In genomic region chr6:25311251-25311910, GRCh38 we compare ENCODE assay signal across 11 cellular contexts. TPM values are rescaled to one million over a fixed set of nuclear protein-coding genes. Genes with fewer than 3 reads are reported as not detected.
DNase-seq lines count a peak whose midpoint lies in the region; ATAC-seq and TF ChIP-seq lines count a peak whose summit lies in the region.
"Had no signal": no experiment of that assay in that cellular context is flagged by ENCODE, and none has a peak within 500 bp of the region (broad histone marks: within the 10 kb centered on the region; RNA-seq: fewer than 3 reads in every experiment).

No MANE protein-coding gene starts in this region.

- WGBS in heart right ventricle, 2 donors, result 92 to 94% methylated on average over 2 of the region's 2 CpGs
- 97% methylated on average over 2 of the region's 2 CpGs for WGBS in aorta, 2 donors

- H3K27ac ChIP-seq in heart right ventricle (peak overlapping the region in 6 of 10 donors; percentile 22 to 56 (median 40)), right atrium auricular region (peak overlapping the region in 1 of 2 donors; percentile 71), aorta (ENCODE audit: low read depth in 1 of 2, low read length in 2 of 2) (peak overlapping the region; percentile 43 to 71)

- H3K36me3 ChIP-seq in heart right ventricle, result no peaks in the 10 kb centered on the region
- no peaks in the 10 kb centered on the region for H3K36me3 ChIP-seq in right atrium auricular region
- no peaks in the 10 kb centered on the region for H3K36me3 ChIP-seq in adipocyte (ENCODE audit: control insufficient read depth, insufficient read depth, low read length, severe bottlenecking)
- H3K36me3 ChIP-seq in aorta (ENCODE audit: control insufficient read depth in 1 of 2, insufficient read depth in 2 of 2, low read length in 1 of 2), result no peaks in the 10 kb centered on the region
- no peaks in the 10 kb centered on the region for H3K36me3 ChIP-seq in HAP-1 (replicated peaks)

- intact Hi-C loops in heart right ventricle (cut with DNase I) (no loop called here), aorta (cut with DNase I) (loop anchor here in 1 of 2 donors (5.0 kb wide), 1 partner anchor 46 kb away; no protein-coding TSS in a partner anchor)

- no peak for DNase-seq in heart right ventricle
- no peak for DNase-seq in right atrium auricular region (ENCODE audit: low spot score)
- DNase-seq in adipocyte (ENCODE audit: low read depth), result peak; percentile 50
- DNase-seq in iris pigment epithelial cell (ENCODE audit: low read depth), result peak; percentile 26
- DNase-seq in aorta, result no peak
- no peak for DNase-seq in HEK293T (ENCODE audit: extremely low spot score)
- no peak for DNase-seq in HAP-1 (ENCODE audit: low spot score in 2 of 2)
- DNase-seq: activated gamma-delta T cell; H7; naive thymus-derived CD4-positive, alpha-beta T cell had no signal

- CTCF ChIA-PET in HEK293T (lab: Yijun Ruan, JAX), result interaction anchor here (0.9 to 1.6 kb wide), 2 partner anchors 22 to 33 kb away, joined by 3 to 5 read pairs; no protein-coding TSS in a partner anchor

- H3K4me1 ChIP-seq in heart right ventricle (peaks cover 0 to 44% (median 20%) of the 10 kb centered on the region in 9 donors), right atrium auricular region (peaks cover 0 to 26% of the 10 kb centered on the region in 2 donors), adipocyte (ENCODE audit: control insufficient read depth, insufficient read depth, low read length) (peaks cover 38% of the 10 kb centered on the region), aorta (ENCODE audit: control insufficient read depth in 1 of 2, insufficient read depth in 2 of 2, low read length in 2 of 2) (peaks cover 11 to 18% of the 10 kb centered on the region in 2 donors), HAP-1 (peaks cover 26% of the 10 kb centered on the region)

- in situ Hi-C loops in HAP-1 (cut with MboI; ENCODE audit: low sequenced_read_pairs), result no loop called here

- H3K27me3 ChIP-seq in heart right ventricle (no peaks in the 10 kb centered on the region), right atrium auricular region (no peaks in the 10 kb centered on the region), adipocyte (replicated peaks; ENCODE audit: control insufficient read depth, insufficient read depth, low read length) (no peaks in the 10 kb centered on the region), aorta (ENCODE audit: control insufficient read depth in 1 of 2, insufficient read depth in 2 of 2, low read length in 1 of 2) (no peaks in the 10 kb centered on the region), HAP-1 (ENCODE audit: low read depth) (no peaks in the 10 kb centered on the region)

- POLR2A ChIA-PET in HEK293T (lab: Yijun Ruan, JAX), result interaction anchor here (0.9 kb wide), 1 partner anchor 32 kb away, joined by 3 read pairs; no protein-coding TSS in a partner anchor

- H3K4me3 ChIP-seq in heart right ventricle, result no peak overlapping the region
- H3K4me3 ChIP-seq in right atrium auricular region, result no peak overlapping the region
- H3K4me3 ChIP-seq in adipocyte (ENCODE audit: low read length), result peak overlapping the region; percentile 69
- H3K4me3 ChIP-seq in aorta (ENCODE audit: low read length in 2 of 2), result no peak overlapping the region
- no peak overlapping the region for H3K4me3 ChIP-seq in HAP-1

- ATAC-seq in heart right ventricle (peak in 2 of 8 donors; percentile 43 to 52), aorta (ENCODE audit: low FRiP score) (peak; percentile 64), HG03571 (IDR thresholded peaks at IDR 0.05; ENCODE audit: unreplicated experiment) (no peak)
- ATAC-seq: naive thymus-derived CD4-positive, alpha-beta T cell had no signal

- H3K9me3 ChIP-seq in heart right ventricle, result no peaks in the 10 kb centered on the region
- H3K9me3 ChIP-seq in right atrium auricular region, result no peaks in the 10 kb centered on the region
- no peaks in the 10 kb centered on the region for H3K9me3 ChIP-seq in adipocyte (ENCODE audit: control insufficient read depth, low read length)
- H3K9me3 ChIP-seq in aorta (ENCODE audit: control insufficient read depth, low read length), result no peaks in the 10 kb centered on the region
- no peaks in the 10 kb centered on the region for H3K9me3 ChIP-seq in HAP-1

- no peak for TF ChIP-seq CTCF in heart right ventricle (IDR thresholded peaks at IDR 0.05)
- no peak for TF ChIP-seq CTCF in right atrium auricular region (IDR thresholded peaks at IDR 0.05)

- H3K9ac ChIP-seq in adipocyte (ENCODE audit: low read length), result no peak overlapping the region

TF ChIP-seq in HEK293T, 16 proteins besides CTCF, POLR2A, EP300 and RAD21:
- TF ChIP-seq ZNF384 (IDR thresholded peaks at IDR 0.05) (no peak), SP1 (IDR thresholded peaks at IDR 0.05) (no peak), LEF1 (IDR thresholded peaks at IDR 0.05; ENCODE audit: borderline replicate concordance) (no peak)

RNA-seq across cellular contexts. Expression of gene CARMIL1, which starts 32.2 kb away (rescaled TPM):
- total RNA-seq in heart right ventricle, result 10 to 100 TPM in 1 of 10 donors, 1 to 10 TPM in 9; 1.2 to 10.3 (median 4.1) TPM
- 1 to 10 TPM; 3.1 to 8.2 TPM for polyA plus RNA-seq in heart right ventricle
- 10 to 100 TPM in 1 of 2 donors, 1 to 10 TPM in 1; 7.9 to 29.4 TPM for total RNA-seq in right atrium auricular region
- total RNA-seq in aorta, result 10 to 100 TPM; 32.2 to 33.9 TPM
- 10 to 100 TPM; 22.3 to 30.9 TPM for polyA plus RNA-seq in aorta

Comparison
In these comparisons a context has a peak if more than half of its experiments do, and no peak if none do; other contexts are left out.
1. DNase-seq: peak in adipocyte (single experiment) and iris pigment epithelial cell (single experiment); none in heart right ventricle (0 of 2), right atrium auricular region (single experiment), aorta (0 of 2), HEK293T (single experiment) and HAP-1 (0 of 2).